8 cellular contexts compared by ENCODE assay signal in the genomic region with DNA sequence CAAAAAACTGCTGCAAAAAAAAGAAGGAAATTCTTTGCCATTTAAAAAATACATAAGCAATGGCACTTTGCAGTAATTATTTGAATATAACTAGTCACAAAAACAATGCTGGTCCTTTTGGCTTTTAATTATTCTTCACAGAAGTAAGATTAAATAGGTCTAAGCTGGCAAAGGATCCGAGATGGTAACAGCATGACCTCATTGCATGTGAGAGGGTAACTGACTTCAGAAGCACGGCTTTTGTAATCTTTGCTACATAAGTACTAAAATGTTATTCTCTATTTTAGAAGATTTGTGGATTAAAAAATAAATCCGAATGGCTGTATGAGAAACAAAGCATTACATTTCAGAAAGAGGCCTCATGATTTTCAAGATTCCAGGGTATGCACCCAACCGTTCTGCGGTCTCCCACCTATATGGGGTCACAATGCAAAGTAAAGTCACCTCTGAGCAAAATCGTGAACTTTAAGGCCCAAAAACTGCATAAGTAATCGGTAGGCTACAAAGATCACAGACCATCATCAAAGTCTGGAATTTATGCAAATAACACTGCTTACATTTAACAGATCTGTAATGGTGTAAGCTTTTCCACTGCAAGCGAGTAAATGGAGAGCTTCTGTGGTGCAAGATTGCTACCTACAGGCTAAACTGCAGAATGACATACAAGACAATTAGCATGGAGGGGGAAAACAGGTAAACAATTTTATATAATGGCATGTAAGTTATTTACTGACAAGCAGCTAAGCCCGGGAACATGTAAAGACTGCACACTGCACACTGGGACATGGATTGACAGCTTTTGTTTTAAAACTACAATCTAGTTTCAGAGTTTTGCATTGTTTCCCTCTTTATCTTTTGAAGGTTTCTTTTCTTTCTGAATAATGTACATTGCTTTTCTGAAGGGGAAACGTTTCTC.
DNase-seq lines count a peak whose midpoint lies in the region; ATAC-seq lines count a peak whose summit lies in the region.

No MANE protein-coding gene starts in this region.

- ATAC-seq in GM19372 (IDR thresholded peaks at IDR 0.05; ENCODE audit: low read depth, unreplicated experiment) = peak; percentile 95
- ATAC-seq in HG03196 (IDR thresholded peaks at IDR 0.05; ENCODE audit: unreplicated experiment) = peak; percentile 93
- peak; percentile 96 for ATAC-seq in activated naive CD8-positive, alpha-beta T cell treated with anti-CD3 and anti-CD28 coated beads, Interleukin-2, amount 50 U/mL, for 24 hours
- peak; percentile 90 for ATAC-seq in stimulated activated naive CD8-positive, alpha-beta T cell treated with anti-CD3 and anti-CD28 coated beads, Interleukin-15, Interleukin-2, amounts not matched to agents 100 U/mL and 50 U/mL, for 24 hours

- H3K4me3 Mint-ChIP-seq in activated naive CD8-positive, alpha-beta T cell treated with anti-CD3 and anti-CD28 coated beads, Interleukin-2, amount 50 U/mL, for 24 hours = no peak overlapping the region

- H3K27me3 Mint-ChIP-seq in activated naive CD8-positive, alpha-beta T cell treated with anti-CD3 and anti-CD28 coated beads, Interleukin-2, amount 50 U/mL, for 24 hours = no peaks in the 10 kb centered on the region

- peak; percentile 40 for DNase-seq in SKM-1 treated with dmso at 0.1 percent for 144 hours (lab: John Stamatoyannopoulos, UW; ENCODE audit: unreplicated experiment)
- no peak for DNase-seq in SKM-1 (lab: John Stamatoyannopoulos, UW; ENCODE audit: unreplicated experiment)
- DNase-seq in NCI-H526 treated with DMSO at 0.1 percent for 48 hours (lab: John Stamatoyannopoulos, UW) = peak; percentile 40
- DNase-seq in activated naive CD8-positive, alpha-beta T cell treated with anti-CD3 and anti-CD28 coated beads, Interleukin-2, amount 50 U/mL, for 24 hours = no peak
- peak; percentile 46 for DNase-seq in iPS-NIHi11 (ENCODE audit: low spot score)
- peak; percentile 5 for DNase-seq in stimulated activated naive CD8-positive, alpha-beta T cell treated with anti-CD3 and anti-CD28 coated beads, Interleukin-15, Interleukin-2, amounts not matched to agents 100 U/mL and 50 U/mL, for 24 hours

- no peaks in the 10 kb centered on the region for H3K9me3 Mint-ChIP-seq in activated naive CD8-positive, alpha-beta T cell treated with anti-CD3 and anti-CD28 coated beads, Interleukin-2, amount 50 U/mL, for 24 hours

- no peaks in the 10 kb centered on the region for H3K36me3 Mint-ChIP-seq in activated naive CD8-positive, alpha-beta T cell treated with anti-CD3 and anti-CD28 coated beads, Interleukin-2, amount 50 U/mL, for 24 hours (ENCODE audit: low read depth)

- peaks cover 3% of the 10 kb centered on the region for H3K4me1 Mint-ChIP-seq in activated naive CD8-positive, alpha-beta T cell treated with anti-CD3 and anti-CD28 coated beads, Interleukin-2, amount 50 U/mL, for 24 hours

- H3K27ac Mint-ChIP-seq in activated naive CD8-positive, alpha-beta T cell treated with anti-CD3 and anti-CD28 coated beads, Interleukin-2, amount 50 U/mL, for 24 hours = no peak overlapping the region

Comparison
In these comparisons a context has a peak if more than half of its experiments do, and no peak if none do; other contexts are left out.
1. DNase-seq: peak in SKM-1 treated with dmso at 0.1 percent for 144 hours (single experiment), NCI-H526 treated with DMSO at 0.1 percent for 48 hours (single experiment), iPS-NIHi11 (single experiment) and stimulated activated naive CD8-positive, alpha-beta T cell treated with anti-CD3 and anti-CD28 coated beads, Interleukin-15, Interleukin-2, amounts not matched to agents 100 U/mL and 50 U/mL, for 24 hours (single experiment); none in SKM-1 (single experiment) and activated naive CD8-positive, alpha-beta T cell treated with anti-CD3 and anti-CD28 coated beads, Interleukin-2, amount 50 U/mL, for 24 hours (single experiment).
2. Peak in every context shown above with its lines, with median percentiles within 50 percentile points of each other: ATAC-seq.